18 cellular contexts compared by ENCODE assay signal in the genomic region with DNA sequence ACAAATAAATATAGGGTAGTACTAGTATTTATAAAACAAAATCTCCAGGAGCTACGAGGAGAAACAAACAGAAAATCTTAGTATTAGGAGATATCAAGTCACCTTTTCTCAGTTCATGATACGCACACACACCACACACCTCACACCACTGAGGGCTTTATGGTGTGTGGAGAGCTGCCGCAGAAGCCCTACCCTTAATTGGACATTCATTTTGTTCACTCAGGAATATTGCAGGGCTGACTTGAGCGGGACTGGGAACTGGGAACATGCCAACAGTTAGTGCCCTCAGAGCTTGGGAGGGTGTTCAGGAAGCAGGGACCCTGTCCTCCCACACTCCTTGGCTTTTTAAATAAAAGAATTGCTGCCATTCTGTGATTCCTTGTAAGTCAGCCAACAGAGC.
DNase-seq lines count a peak whose midpoint lies in the region; ATAC-seq and TF ChIP-seq lines count a peak whose summit lies in the region.
"Had no signal": no experiment of that assay in that cellular context is flagged by ENCODE, and none has a peak within 500 bp of the region (broad histone marks: within the 10 kb centered on the region; RNA-seq: fewer than 3 reads in every experiment).

No MANE protein-coding gene starts in this region.

- no peaks in the 10 kb centered on the region for H3K9me3 Mint-ChIP-seq in GM23338
- H3K9me3 Mint-ChIP-seq: CD8-positive, alpha-beta T cell; H9 had no signal

- 80 to 87% methylated on average over 4 of the region's 4 CpGs for WGBS in heart right ventricle, 2 donors

- H2AFZ ChIP-seq in GM23338 = no peak overlapping the region
- H2AFZ ChIP-seq: GM23248 had no signal

- H3K4me2 ChIP-seq in GM23338 = no peak overlapping the region
- H3K4me2 ChIP-seq: BLaER1 had no signal

- no peaks in the 10 kb centered on the region for H4K20me1 ChIP-seq in GM23338 (replicated peaks; ENCODE audit: insufficient read depth)
- H4K20me1 ChIP-seq: BLaER1 had no signal

- H3K4me1 ChIP-seq in GM23338 (ENCODE audit: insufficient read depth) (no peaks in the 10 kb centered on the region), heart right ventricle (no peaks in the 10 kb centered on the region)
- H3K4me1 ChIP-seq: BLaER1, Caco-2 had no signal

- H3K9me3 ChIP-seq in heart right ventricle = no peaks in the 10 kb centered on the region
- H3K9me3 ChIP-seq: BLaER1, Caco-2 had no signal

- H3K4me3 Mint-ChIP-seq in GM23338 = no peak overlapping the region
- H3K4me3 Mint-ChIP-seq: B cell; CD4-positive, CD25-positive, alpha-beta regulatory T cell; CD8-positive, alpha-beta T cell; H9 had no signal

- peaks cover 6% of the 10 kb centered on the region; the same call in 2 of the 3 replicates for H3K4me1 Mint-ChIP-seq in GM23338
- H3K4me1 Mint-ChIP-seq: B cell; CD4-positive, CD25-positive, alpha-beta regulatory T cell had no signal

- TF ChIP-seq CTCF in GM23338 (conservative IDR thresholded peaks at IDR 0.05; ENCODE audit: low read depth in 2 of 2) (no peak), heart right ventricle (IDR thresholded peaks at IDR 0.05) (no peak)

- no peaks in the 10 kb centered on the region for H3F3A ChIP-seq in GM23338 (replicated peaks; ENCODE audit: low read depth)

- no peaks in the 10 kb centered on the region for H3K27me3 ChIP-seq in GM23338 (ENCODE audit: insufficient read depth)
- H3K27me3 ChIP-seq in heart right ventricle = no peaks in the 10 kb centered on the region
- H3K27me3 ChIP-seq: BLaER1 had no signal

- peaks cover 3% of the 10 kb centered on the region; the same call in 1 of the 3 replicates for H3K36me3 Mint-ChIP-seq in GM23338 (ENCODE audit: low read depth)
- H3K36me3 Mint-ChIP-seq: CD4-positive, CD25-positive, alpha-beta regulatory T cell; CD8-positive, alpha-beta T cell had no signal

- DNase-seq in Right ventricle myocardium inferior (ENCODE audit: missing footprints) (no peak), cardiac septum (ENCODE audit: low spot score) (no peak), GM23338 (ENCODE audit: low spot score) (no peak), heart right ventricle (no peak), KG1 (lab: John Stamatoyannopoulos, UW) (no peak)
- DNase-seq: Caco-2; CD4-positive, CD25-positive, alpha-beta regulatory T cell; CD8-positive, alpha-beta T cell; DMS153; DND-41; GM23248; H9 had no signal

- H3K27ac ChIP-seq in GM23338 (ENCODE audit: low read depth) (no peak overlapping the region), heart right ventricle (no peak overlapping the region)
- H3K27ac ChIP-seq: 22Rv1, BLaER1, C4-2B, GM23248 had no signal

- H3K27me3 Mint-ChIP-seq in GM23338 (ENCODE audit: insufficient read depth, low read depth, poor library complexity) = no peaks in the 10 kb centered on the region
- H3K27me3 Mint-ChIP-seq: B cell; CD4-positive, CD25-positive, alpha-beta regulatory T cell had no signal

- H3K9me2 ChIP-seq in GM23338 (ENCODE audit: insufficient read depth) = no peaks in the 10 kb centered on the region

- H3K79me2 ChIP-seq in GM23338 (replicated peaks; ENCODE audit: insufficient read depth) = no peaks in the 10 kb centered on the region

- H3K36me3 ChIP-seq in GM23338 (ENCODE audit: insufficient read depth) (no peaks in the 10 kb centered on the region), heart right ventricle (peaks cover 0 to 52% (median 0%) of the 10 kb centered on the region in 9 donors)
- H3K36me3 ChIP-seq: BLaER1 had no signal

- intact Hi-C loops in Right ventricle myocardium inferior (cut with DNase I) = no loop called here
- intact Hi-C loops in cardiac septum (cut with DNase I) = no loop called here
- intact Hi-C loops in heart right ventricle (cut with DNase I) = no loop called here

- H3K27ac Mint-ChIP-seq in GM23338 = 0 out of 2 replicates have a peak overlapping the region, but pooled peaks have one; percentile 70
- H3K27ac Mint-ChIP-seq: B cell; CD4-positive, CD25-positive, alpha-beta regulatory T cell; CD8-positive, alpha-beta T cell had no signal

- ATAC-seq in Right ventricle myocardium inferior (peak; percentile 37), GM23338 (no peak), heart right ventricle (peak; percentile 4 to 59 (median 35)), HG02642 (IDR thresholded peaks at IDR 0.05; ENCODE audit: poor library complexity, unreplicated experiment) (no peak)
- ATAC-seq: CD8-positive, alpha-beta T cell; HCT116 had no signal

- H3K4me3 ChIP-seq in GM23338 (no peak overlapping the region), heart right ventricle (no peak overlapping the region)
- H3K4me3 ChIP-seq: BLaER1, GM23248 had no signal

TF ChIP-seq in GM23338, 12 proteins besides CTCF, POLR2A, EP300 and RAD21:
- TF ChIP-seq NANOG (IDR thresholded peaks at IDR 0.05; ENCODE audit: borderline replicate concordance) = no peak

Comparison
In these comparisons a context has a peak if more than half of its experiments do, and no peak if none do; other contexts are left out.
1. ATAC-seq: peak in Right ventricle myocardium inferior (single experiment) and heart right ventricle (8 of 8); none in GM23338 (single experiment) and HG02642 (single experiment).